ENCODE assay signal across 1 cellular context in the genomic region with DNA sequence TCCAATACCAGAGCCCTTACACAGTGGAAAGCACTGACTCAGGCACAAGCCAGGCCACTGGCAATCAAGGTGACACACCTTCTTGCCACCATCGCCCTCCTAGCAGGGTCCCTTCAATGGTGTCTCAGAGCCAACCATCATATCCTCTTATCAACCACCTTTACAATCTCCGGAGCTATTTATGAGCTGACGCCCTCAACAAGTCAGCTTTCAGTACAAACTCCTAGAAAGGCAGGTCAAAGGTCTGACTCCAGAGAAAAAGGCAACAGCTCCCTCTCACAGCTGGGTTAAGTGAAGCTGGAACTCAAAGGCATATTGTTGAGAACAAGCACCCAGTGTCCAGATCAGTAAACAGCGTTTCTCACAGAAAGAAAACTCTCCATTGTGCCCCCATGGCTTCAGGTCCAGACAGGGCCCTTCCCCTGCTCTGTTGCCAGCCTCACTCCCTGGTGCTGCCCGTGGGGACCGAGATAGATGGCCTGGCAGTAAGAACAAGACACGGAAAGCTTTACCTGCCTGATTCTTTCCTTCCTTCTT.
TF ChIP-seq lines count a peak whose summit lies in the region.

No MANE protein-coding gene starts in this region.

TF ChIP-seq in HepG2, 621 proteins besides CTCF, POLR2A, EP300 and RAD21 (continues in another document):
- TF ChIP-seq FOXM1 (CRISPR knock-in tag; IDR thresholded peaks at IDR 0.05) (no peak), PHF5A (CRISPR knock-in tag; IDR thresholded peaks at IDR 0.05; ENCODE audit: low read depth, unreplicated experiment) (no peak), PHF21A (CRISPR knock-in tag; IDR thresholded peaks at IDR 0.05) (peak; percentile 77), KLF11 (CRISPR knock-in tag; IDR thresholded peaks at IDR 0.05) (0 out of 2 replicates have a peak, but pooled peaks have one; percentile 34), SOX5 (CRISPR knock-in tag; IDR thresholded peaks at IDR 0.05; ENCODE audit: borderline replicate concordance) (peak; percentile 83), RBM22 (optimal IDR thresholded peaks at IDR 0.05; ENCODE audit: low read length) (peak; percentile 49), HMG20A (CRISPR knock-in tag; IDR thresholded peaks at IDR 0.05; ENCODE audit: borderline replicate concordance) (peak; percentile 40; the same call in 1 of the 2 replicates), ZNF605 (CRISPR knock-in tag; IDR thresholded peaks at IDR 0.05) (peak; percentile 18; the same call in 1 of the 2 replicates), ELF3 (CRISPR knock-in tag; IDR thresholded peaks at IDR 0.05) (peak; percentile 38), CREM (IDR thresholded peaks at IDR 0.05) (peak; percentile 38; the same call in 1 of the 2 replicates), CREM (CRISPR knock-in tag; IDR thresholded peaks at IDR 0.05) (no peak), TAF1 (CRISPR knock-in tag; IDR thresholded peaks at IDR 0.05) (peak; percentile 41; the same call in 1 of the 2 replicates), TGIF2 (CRISPR knock-in tag; IDR thresholded peaks at IDR 0.05) (no peak), ZNF713 (CRISPR knock-in tag; IDR thresholded peaks at IDR 0.05) (no peak), ZNF761 (CRISPR knock-in tag; conservative IDR thresholded peaks at IDR 0.05) (0 out of 2 replicates have a peak, but pooled peaks have one; percentile 54), SYNCRIP (IDR thresholded peaks at IDR 0.05; ENCODE audit: insufficient read depth, low read depth, low read length) (no peak), NFE2L2 (IDR thresholded peaks at IDR 0.05; ENCODE audit: low read length) (no peak), ZNF614 (CRISPR knock-in tag; IDR thresholded peaks at IDR 0.05; ENCODE audit: borderline replicate concordance) (no peak; the same call in 1 of the 2 replicates), ZNF292 (CRISPR knock-in tag; IDR thresholded peaks at IDR 0.05; ENCODE audit: borderline replicate concordance, low read depth) (peak; percentile 44; the same call in 1 of the 2 replicates), KDM4B (CRISPR knock-in tag; IDR thresholded peaks at IDR 0.05) (peak; percentile 74; the same call in 1 of the 2 replicates), IRF2 (CRISPR knock-in tag; IDR thresholded peaks at IDR 0.05) (peak; percentile 28; the same call in 1 of the 2 replicates), GFI1 (CRISPR knock-in tag; IDR thresholded peaks at IDR 0.05; ENCODE audit: borderline replicate concordance) (no peak), NFRKB (IDR thresholded peaks at IDR 0.05) (no peak), SALL1 (CRISPR knock-in tag; IDR thresholded peaks at IDR 0.05) (peak; percentile 53), REPIN1 (CRISPR knock-in tag; IDR thresholded peaks at IDR 0.05; ENCODE audit: borderline replicate concordance, low read depth) (no peak), PRMT3 (CRISPR knock-in tag; IDR thresholded peaks at IDR 0.05; ENCODE audit: borderline replicate concordance, low read depth) (peak; percentile 15; the same call in 1 of the 2 replicates), SOX13 (IDR thresholded peaks at IDR 0.05) (peak; percentile 65; the same call in 1 of the 2 replicates), SOX13 (CRISPR knock-in tag; conservative IDR thresholded peaks at IDR 0.05 in 1 of 2, IDR thresholded peaks at IDR 0.05 in 1 of 2) (peak in 1 of 2 experiments; percentile 88; a peak in 2 of 4 replicates), ATF1 (CRISPR knock-in tag; IDR thresholded peaks at IDR 0.05) (0 out of 2 replicates have a peak, but pooled peaks have one; percentile 24), BCL6 (CRISPR knock-in tag; IDR thresholded peaks at IDR 0.05) (peak; percentile 99), NFYC (CRISPR knock-in tag; IDR thresholded peaks at IDR 0.05) (no peak), ARNT2 (CRISPR knock-in tag; IDR thresholded peaks at IDR 0.05; ENCODE audit: low read depth) (peak; percentile 63; the same call in 1 of the 2 replicates), ZNF136 (CRISPR knock-in tag; IDR thresholded peaks at IDR 0.05; ENCODE audit: low read depth) (0 out of 2 replicates have a peak, but pooled peaks have one; percentile 58), RFX5 (IDR thresholded peaks at IDR 0.05; ENCODE audit: low read depth, low read length) (no peak), ASH2L (IDR thresholded peaks at IDR 0.05; ENCODE audit: insufficient read length, low read depth, low read length) (peak; percentile 64), ZNF430 (CRISPR knock-in tag; IDR thresholded peaks at IDR 0.05) (0 out of 2 replicates have a peak, but pooled peaks have one; percentile 51), CCDC6 (CRISPR knock-in tag; IDR thresholded peaks at IDR 0.05) (peak; percentile 50; the same call in 1 of the 2 replicates), ZSCAN29 (CRISPR knock-in tag; conservative IDR thresholded peaks at IDR 0.05) (0 out of 2 replicates have a peak, but pooled peaks have one; percentile 55), NR2F6 (IDR thresholded peaks at IDR 0.05) (peak; percentile 94), NR2F6 (CRISPR knock-in tag; IDR thresholded peaks at IDR 0.05) (peak; percentile 97), ZNF598 (CRISPR knock-in tag; IDR thresholded peaks at IDR 0.05; ENCODE audit: borderline replicate concordance) (peak; percentile 46; the same call in 1 of the 2 replicates)
- TF ChIP-seq, protein P1, sequence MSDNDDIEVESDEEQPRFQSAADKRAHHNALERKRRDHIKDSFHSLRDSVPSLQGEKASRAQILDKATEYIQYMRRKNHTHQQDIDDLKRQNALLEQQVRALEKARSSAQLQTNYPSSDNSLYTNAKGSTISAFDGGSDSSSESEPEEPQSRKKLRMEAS (IDR thresholded peaks at IDR 0.05), result 0 out of 2 replicates have a peak, but pooled peaks have one; percentile 40
- TF ChIP-seq, protein P2, sequence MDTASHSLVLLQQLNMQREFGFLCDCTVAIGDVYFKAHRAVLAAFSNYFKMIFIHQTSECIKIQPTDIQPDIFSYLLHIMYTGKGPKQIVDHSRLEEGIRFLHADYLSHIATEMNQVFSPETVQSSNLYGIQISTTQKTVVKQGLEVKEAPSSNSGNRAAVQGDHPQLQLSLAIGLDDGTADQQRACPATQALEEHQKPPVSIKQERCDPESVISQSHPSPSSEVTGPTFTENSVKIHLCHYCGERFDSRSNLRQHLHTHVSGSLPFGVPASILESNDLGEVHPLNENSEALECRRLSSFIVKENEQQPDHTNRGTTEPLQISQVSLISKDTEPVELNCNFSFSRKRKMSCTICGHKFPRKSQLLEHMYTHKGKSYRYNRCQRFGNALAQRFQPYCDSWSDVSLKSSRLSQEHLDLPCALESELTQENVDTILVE (CRISPR knock-in tag; IDR thresholded peaks at IDR 0.05), result peak; percentile 42; the same call in 1 of the 2 replicates
- TF ChIP-seq, protein P3, sequence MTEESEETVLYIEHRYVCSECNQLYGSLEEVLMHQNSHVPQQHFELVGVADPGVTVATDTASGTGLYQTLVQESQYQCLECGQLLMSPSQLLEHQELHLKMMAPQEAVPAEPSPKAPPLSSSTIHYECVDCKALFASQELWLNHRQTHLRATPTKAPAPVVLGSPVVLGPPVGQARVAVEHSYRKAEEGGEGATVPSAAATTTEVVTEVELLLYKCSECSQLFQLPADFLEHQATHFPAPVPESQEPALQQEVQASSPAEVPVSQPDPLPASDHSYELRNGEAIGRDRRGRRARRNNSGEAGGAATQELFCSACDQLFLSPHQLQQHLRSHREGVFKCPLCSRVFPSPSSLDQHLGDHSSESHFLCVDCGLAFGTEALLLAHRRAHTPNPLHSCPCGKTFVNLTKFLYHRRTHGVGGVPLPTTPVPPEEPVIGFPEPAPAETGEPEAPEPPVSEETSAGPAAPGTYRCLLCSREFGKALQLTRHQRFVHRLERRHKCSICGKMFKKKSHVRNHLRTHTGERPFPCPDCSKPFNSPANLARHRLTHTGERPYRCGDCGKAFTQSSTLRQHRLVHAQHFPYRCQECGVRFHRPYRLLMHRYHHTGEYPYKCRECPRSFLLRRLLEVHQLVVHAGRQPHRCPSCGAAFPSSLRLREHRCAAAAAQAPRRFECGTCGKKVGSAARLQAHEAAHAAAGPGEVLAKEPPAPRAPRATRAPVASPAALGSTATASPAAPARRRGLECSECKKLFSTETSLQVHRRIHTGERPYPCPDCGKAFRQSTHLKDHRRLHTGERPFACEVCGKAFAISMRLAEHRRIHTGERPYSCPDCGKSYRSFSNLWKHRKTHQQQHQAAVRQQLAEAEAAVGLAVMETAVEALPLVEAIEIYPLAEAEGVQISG (CRISPR knock-in tag; IDR thresholded peaks at IDR 0.05), result peak; percentile 94
- TF ChIP-seq, protein P4, sequence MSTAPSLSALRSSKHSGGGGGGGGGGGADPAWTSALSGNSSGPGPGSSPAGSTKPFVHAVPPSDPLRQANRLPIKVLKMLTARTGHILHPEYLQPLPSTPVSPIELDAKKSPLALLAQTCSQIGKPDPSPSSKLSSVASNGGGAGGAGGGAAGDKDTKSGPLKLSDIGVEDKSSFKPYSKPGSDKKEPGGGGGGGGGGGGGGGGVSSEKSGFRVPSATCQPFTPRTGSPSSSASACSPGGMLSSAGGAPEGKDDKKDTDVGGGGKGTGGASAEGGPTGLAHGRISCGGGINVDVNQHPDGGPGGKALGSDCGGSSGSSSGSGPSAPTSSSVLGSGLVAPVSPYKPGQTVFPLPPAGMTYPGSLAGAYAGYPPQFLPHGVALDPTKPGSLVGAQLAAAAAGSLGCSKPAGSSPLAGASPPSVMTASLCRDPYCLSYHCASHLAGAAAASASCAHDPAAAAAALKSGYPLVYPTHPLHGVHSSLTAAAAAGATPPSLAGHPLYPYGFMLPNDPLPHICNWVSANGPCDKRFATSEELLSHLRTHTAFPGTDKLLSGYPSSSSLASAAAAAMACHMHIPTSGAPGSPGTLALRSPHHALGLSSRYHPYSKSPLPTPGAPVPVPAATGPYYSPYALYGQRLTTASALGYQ (CRISPR knock-in tag; IDR thresholded peaks at IDR 0.05), result peak; percentile 47; the same call in 1 of the 2 replicates
- TF ChIP-seq, protein P5, sequence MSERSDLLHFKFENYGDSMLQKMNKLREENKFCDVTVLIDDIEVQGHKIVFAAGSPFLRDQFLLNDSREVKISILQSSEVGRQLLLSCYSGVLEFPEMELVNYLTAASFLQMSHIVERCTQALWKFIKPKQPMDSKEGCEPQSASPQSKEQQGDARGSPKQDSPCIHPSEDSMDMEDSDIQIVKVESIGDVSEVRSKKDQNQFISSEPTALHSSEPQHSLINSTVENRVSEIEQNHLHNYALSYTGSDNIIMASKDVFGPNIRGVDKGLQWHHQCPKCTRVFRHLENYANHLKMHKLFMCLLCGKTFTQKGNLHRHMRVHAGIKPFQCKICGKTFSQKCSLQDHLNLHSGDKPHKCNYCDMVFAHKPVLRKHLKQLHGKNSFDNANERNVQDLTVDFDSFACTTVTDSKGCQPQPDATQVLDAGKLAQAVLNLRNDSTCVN (CRISPR knock-in tag; IDR thresholded peaks at IDR 0.05; ENCODE audit: borderline replicate concordance), result peak; percentile 97
- TF ChIP-seq, protein P6, sequence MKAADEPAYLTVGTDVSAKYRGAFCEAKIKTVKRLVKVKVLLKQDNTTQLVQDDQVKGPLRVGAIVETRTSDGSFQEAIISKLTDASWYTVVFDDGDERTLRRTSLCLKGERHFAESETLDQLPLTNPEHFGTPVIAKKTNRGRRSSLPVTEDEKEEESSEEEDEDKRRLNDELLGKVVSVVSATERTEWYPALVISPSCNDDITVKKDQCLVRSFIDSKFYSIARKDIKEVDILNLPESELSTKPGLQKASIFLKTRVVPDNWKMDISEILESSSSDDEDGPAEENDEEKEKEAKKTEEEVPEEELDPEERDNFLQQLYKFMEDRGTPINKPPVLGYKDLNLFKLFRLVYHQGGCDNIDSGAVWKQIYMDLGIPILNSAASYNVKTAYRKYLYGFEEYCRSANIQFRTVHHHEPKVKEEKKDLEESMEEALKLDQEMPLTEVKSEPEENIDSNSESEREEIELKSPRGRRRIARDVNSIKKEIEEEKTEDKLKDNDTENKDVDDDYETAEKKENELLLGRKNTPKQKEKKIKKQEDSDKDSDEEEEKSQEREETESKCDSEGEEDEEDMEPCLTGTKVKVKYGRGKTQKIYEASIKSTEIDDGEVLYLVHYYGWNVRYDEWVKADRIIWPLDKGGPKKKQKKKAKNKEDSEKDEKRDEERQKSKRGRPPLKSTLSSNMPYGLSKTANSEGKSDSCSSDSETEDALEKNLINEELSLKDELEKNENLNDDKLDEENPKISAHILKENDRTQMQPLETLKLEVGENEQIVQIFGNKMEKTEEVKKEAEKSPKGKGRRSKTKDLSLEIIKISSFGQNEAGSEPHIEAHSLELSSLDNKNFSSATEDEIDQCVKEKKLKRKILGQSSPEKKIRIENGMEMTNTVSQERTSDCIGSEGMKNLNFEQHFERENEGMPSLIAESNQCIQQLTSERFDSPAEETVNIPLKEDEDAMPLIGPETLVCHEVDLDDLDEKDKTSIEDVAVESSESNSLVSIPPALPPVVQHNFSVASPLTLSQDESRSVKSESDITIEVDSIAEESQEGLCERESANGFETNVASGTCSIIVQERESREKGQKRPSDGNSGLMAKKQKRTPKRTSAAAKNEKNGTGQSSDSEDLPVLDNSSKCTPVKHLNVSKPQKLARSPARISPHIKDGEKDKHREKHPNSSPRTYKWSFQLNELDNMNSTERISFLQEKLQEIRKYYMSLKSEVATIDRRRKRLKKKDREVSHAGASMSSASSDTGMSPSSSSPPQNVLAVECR (CRISPR knock-in tag; IDR thresholded peaks at IDR 0.05; ENCODE audit: borderline replicate concordance), result peak; percentile 77; the same call in 1 of the 2 replicates
- TF ChIP-seq, protein P7, sequence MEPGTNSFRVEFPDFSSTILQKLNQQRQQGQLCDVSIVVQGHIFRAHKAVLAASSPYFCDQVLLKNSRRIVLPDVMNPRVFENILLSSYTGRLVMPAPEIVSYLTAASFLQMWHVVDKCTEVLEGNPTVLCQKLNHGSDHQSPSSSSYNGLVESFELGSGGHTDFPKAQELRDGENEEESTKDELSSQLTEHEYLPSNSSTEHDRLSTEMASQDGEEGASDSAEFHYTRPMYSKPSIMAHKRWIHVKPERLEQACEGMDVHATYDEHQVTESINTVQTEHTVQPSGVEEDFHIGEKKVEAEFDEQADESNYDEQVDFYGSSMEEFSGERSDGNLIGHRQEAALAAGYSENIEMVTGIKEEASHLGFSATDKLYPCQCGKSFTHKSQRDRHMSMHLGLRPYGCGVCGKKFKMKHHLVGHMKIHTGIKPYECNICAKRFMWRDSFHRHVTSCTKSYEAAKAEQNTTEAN (CRISPR knock-in tag; conservative IDR thresholded peaks at IDR 0.05), result 0 out of 2 replicates have a peak, but pooled peaks have one; percentile 22
- TF ChIP-seq, protein P8, sequence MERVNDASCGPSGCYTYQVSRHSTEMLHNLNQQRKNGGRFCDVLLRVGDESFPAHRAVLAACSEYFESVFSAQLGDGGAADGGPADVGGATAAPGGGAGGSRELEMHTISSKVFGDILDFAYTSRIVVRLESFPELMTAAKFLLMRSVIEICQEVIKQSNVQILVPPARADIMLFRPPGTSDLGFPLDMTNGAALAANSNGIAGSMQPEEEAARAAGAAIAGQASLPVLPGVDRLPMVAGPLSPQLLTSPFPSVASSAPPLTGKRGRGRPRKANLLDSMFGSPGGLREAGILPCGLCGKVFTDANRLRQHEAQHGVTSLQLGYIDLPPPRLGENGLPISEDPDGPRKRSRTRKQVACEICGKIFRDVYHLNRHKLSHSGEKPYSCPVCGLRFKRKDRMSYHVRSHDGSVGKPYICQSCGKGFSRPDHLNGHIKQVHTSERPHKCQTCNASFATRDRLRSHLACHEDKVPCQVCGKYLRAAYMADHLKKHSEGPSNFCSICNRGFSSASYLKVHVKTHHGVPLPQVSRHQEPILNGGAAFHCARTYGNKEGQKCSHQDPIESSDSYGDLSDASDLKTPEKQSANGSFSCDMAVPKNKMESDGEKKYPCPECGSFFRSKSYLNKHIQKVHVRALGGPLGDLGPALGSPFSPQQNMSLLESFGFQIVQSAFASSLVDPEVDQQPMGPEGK (CRISPR knock-in tag; IDR thresholded peaks at IDR 0.05), result peak; percentile 72
